In the genomic region with DNA sequence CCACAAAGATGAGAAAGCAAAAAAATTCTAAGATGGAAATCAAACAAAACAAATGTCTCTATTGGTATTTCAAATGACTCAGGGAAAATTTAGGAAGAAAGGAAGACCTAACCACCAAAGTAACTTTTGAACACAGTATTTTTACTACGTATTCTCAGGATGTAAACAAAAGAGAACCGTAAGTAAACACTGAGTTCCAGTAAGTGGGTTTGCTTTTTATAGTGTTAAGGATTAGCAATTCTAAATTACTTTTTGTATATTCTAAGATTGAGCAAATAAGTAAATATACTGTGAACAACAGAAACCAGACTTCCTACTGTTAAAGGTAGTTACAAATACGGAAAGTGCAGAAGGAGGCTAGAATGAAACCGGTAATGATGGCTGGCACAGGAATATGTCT, we compare ENCODE assay signal across 1 cellular context.
A peak's percentile ranks its signal among the peaks of the same experiment; 100 is the strongest.
TF ChIP-seq lines count a peak whose summit lies in the region.

No MANE protein-coding gene starts in this region.

TF ChIP-seq in HepG2, 621 proteins besides CTCF, POLR2A, EP300 and RAD21 (continued from another document):
- TF ChIP-seq FOXA3 (CRISPR knock-in tag; IDR thresholded peaks at IDR 0.05) (peak; percentile 95), GATAD2A (CRISPR knock-in tag; IDR thresholded peaks at IDR 0.05) (peak; percentile 90)
- TF ChIP-seq, protein P1, sequence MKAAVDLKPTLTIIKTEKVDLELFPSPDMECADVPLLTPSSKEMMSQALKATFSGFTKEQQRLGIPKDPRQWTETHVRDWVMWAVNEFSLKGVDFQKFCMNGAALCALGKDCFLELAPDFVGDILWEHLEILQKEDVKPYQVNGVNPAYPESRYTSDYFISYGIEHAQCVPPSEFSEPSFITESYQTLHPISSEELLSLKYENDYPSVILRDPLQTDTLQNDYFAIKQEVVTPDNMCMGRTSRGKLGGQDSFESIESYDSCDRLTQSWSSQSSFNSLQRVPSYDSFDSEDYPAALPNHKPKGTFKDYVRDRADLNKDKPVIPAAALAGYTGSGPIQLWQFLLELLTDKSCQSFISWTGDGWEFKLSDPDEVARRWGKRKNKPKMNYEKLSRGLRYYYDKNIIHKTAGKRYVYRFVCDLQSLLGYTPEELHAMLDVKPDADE (CRISPR knock-in tag; IDR thresholded peaks at IDR 0.05): no peak
